Comparison of ENCODE assay signal across 29 cellular contexts in genomic region chr13:44669534-44669933, GRCh38.
"Had no signal": no experiment of that assay in that cellular context is flagged by ENCODE, and none has a peak within 500 bp of the region (broad histone marks: within the 10 kb centered on the region; RNA-seq: fewer than 3 reads in every experiment).

No MANE protein-coding gene starts in this region.

- H3K9me3 ChIP-seq: gastrocnemius medialis, mucosa of descending colon, ovary, psoas muscle, sigmoid colon, spleen, suprapubic skin, transverse colon, upper lobe of right lung, uterus had no signal

- H3K27me3 Mint-ChIP-seq: stimulated activated naive CD8-positive, alpha-beta T cell treated with anti-CD3 and anti-CD28 coated beads, Interleukin-15, amount 100 ng/mL, for 72 hours had no signal

- H3K36me3 Mint-ChIP-seq: memory B cell; mesothelial cell of epicardium; naive B cell; natural killer cell treated with Interleukin-12 subunit alpha and Interleukin-12 subunit beta and Interleukin-15 and Interleukin-18, amount 100 ng/mL, for 72 hours had no signal

- H3K36me3 ChIP-seq: gastrocnemius medialis, ovary, sigmoid colon, spleen, suprapubic skin, transverse colon, upper lobe of right lung, uterus had no signal

- H3K27ac Mint-ChIP-seq: memory B cell; mesothelial cell of epicardium; naive B cell; natural killer cell treated with Interleukin-12 subunit alpha and Interleukin-12 subunit beta and Interleukin-15 and Interleukin-18, amount 100 ng/mL, for 72 hours; stimulated activated naive CD8-positive, alpha-beta T cell treated with anti-CD3 and anti-CD28 coated beads, Interleukin-15, amount 100 ng/mL, for 72 hours had no signal

- DNase-seq: cortex of kidney; dorsolateral prefrontal cortex; effector CD4-positive, alpha-beta T cell; foreskin fibroblast; gastrocnemius medialis; head of caudate nucleus; mucosa of descending colon; naive B cell; nucleus accumbens; ovary; psoas muscle; right cardiac atrium; sigmoid colon; spleen; stimulated activated CD4-positive, alpha-beta T cell treated with anti-CD3 and anti-CD28 coated beads, Interleukin-15, amount 100 ng/mL, for 24 hours; stimulated activated CD4-positive, alpha-beta T cell treated with anti-CD3 and anti-CD28 coated beads, Interleukin-2, amount 100 ng/mL, for 48 hours; stimulated activated naive CD4-positive, alpha-beta T cell; stimulated activated naive CD8-positive, alpha-beta T cell treated with anti-CD3 and anti-CD28 coated beads, Interleukin-15, amount 100 ng/mL, for 72 hours; transverse colon; upper lobe of right lung; uterus had no signal

- H3K4me3 ChIP-seq: dorsolateral prefrontal cortex, gastrocnemius medialis, lung, mucosa of descending colon, ovary, psoas muscle, sigmoid colon, spleen, suprapubic skin, transverse colon, upper lobe of right lung, uterus had no signal

- H3K9me3 Mint-ChIP-seq: memory B cell; mesothelial cell of epicardium; naive B cell; natural killer cell treated with Interleukin-12 subunit alpha and Interleukin-12 subunit beta and Interleukin-15 and Interleukin-18, amount 100 ng/mL, for 72 hours; neural crest cell; stimulated activated naive CD8-positive, alpha-beta T cell treated with anti-CD3 and anti-CD28 coated beads, Interleukin-15, amount 100 ng/mL, for 72 hours had no signal

- H3K27me3 ChIP-seq: dorsolateral prefrontal cortex, gastrocnemius medialis, ovary, sigmoid colon, spleen, suprapubic skin, transverse colon, upper lobe of right lung, uterus had no signal

- FAIRE-seq: keratinocyte had no signal

- ATAC-seq: esophagus mucosa; gastrocnemius medialis; mucosa of descending colon; natural killer cell treated with Interleukin-12 subunit alpha and Interleukin-12 subunit beta and Interleukin-15 and Interleukin-18, amount 100 ng/mL, for 72 hours; psoas muscle; right cardiac atrium; stimulated activated naive CD8-positive, alpha-beta T cell treated with anti-CD3 and anti-CD28 coated beads, Interleukin-15, amount 100 ng/mL, for 72 hours; upper lobe of right lung had no signal

- H3K27ac ChIP-seq: dorsolateral prefrontal cortex, gastrocnemius medialis, ovary, psoas muscle, sigmoid colon, spleen, suprapubic skin, transverse colon, upper lobe of right lung, uterus had no signal

- H3K4me3 Mint-ChIP-seq: memory B cell; mesothelial cell of epicardium; naive B cell; natural killer cell treated with Interleukin-12 subunit alpha and Interleukin-12 subunit beta and Interleukin-15 and Interleukin-18, amount 100 ng/mL, for 72 hours; neural crest cell; stimulated activated naive CD8-positive, alpha-beta T cell treated with anti-CD3 and anti-CD28 coated beads, Interleukin-15, amount 100 ng/mL, for 72 hours had no signal

- H3K4me1 ChIP-seq: sigmoid colon, transverse colon, upper lobe of right lung, uterus had no signal

- H3K4me1 Mint-ChIP-seq: memory B cell; mesothelial cell of epicardium; naive B cell; neural crest cell; stimulated activated naive CD8-positive, alpha-beta T cell treated with anti-CD3 and anti-CD28 coated beads, Interleukin-15, amount 100 ng/mL, for 72 hours had no signal
